In genomic region chr3:155497930-155498647, GRCh38 we compare ENCODE assay signal across 13 cellular contexts.
A peak's percentile ranks its signal among the peaks of the same experiment; 100 is the strongest.
DNase-seq lines count a peak whose midpoint lies in the region; ATAC-seq and TF ChIP-seq lines count a peak whose summit lies in the region.
"Had no signal": no experiment of that assay in that cellular context is flagged by ENCODE, and none has a peak within 500 bp of the region (broad histone marks: within the 10 kb centered on the region; RNA-seq: fewer than 3 reads in every experiment).

No MANE protein-coding gene starts in this region.

- no peak for ATAC-seq in WTC11
- no peak for ATAC-seq in GM19463 (IDR thresholded peaks at IDR 0.05; ENCODE audit: unreplicated experiment)
- no peak for ATAC-seq in GM18505 (IDR thresholded peaks at IDR 0.05; ENCODE audit: unreplicated experiment)

- no peaks in the 10 kb centered on the region for H3K27me3 ChIP-seq in colonic mucosa
- H3K27me3 ChIP-seq: BLaER1, dorsolateral prefrontal cortex had no signal

- no peak for TF ChIP-seq POLR2A in GM18505 (IDR thresholded peaks at IDR 0.05; ENCODE audit: borderline replicate concordance, extremely low read depth, insufficient read depth, insufficient read length)

- peak overlapping the region; percentile 29; the same call in 1 of the 2 replicates for H3K27ac Mint-ChIP-seq in WTC11
- H3K27ac Mint-ChIP-seq: mesothelial cell of epicardium had no signal

- intact Hi-C loops in colonic mucosa (cut with DNase I), result no loop called here

- H3K36me3 Mint-ChIP-seq in WTC11, result peaks cover 10% of the 10 kb centered on the region
- H3K36me3 Mint-ChIP-seq: mesothelial cell of epicardium had no signal

- CTCF ChIA-PET in AG04449 (lab: Yijun Ruan, JAX) (no interaction called here), WTC11 (lab: Charles Lee) (no interaction called here)

- TF ChIP-seq CTCF in AG04449 (IDR thresholded peaks at IDR 0.05; ENCODE audit: insufficient read depth, low read length, missing control alignments), result no peak
- no peak for TF ChIP-seq CTCF in HFF-Myc (IDR thresholded peaks at IDR 0.05; ENCODE audit: low read depth, low read length, missing control alignments)
- no peak for TF ChIP-seq CTCF in WTC11 (IDR thresholded peaks at IDR 0.05)
- no peak for TF ChIP-seq CTCF in colonic mucosa (IDR thresholded peaks at IDR 0.05)

- H3K4me3 ChIP-seq in AG04449 (ENCODE audit: low read depth, low read length) (no peak overlapping the region), HFF-Myc (replicated peaks; ENCODE audit: low read depth, low read length) (no peak overlapping the region), colonic mucosa (no peak overlapping the region)
- H3K4me3 ChIP-seq: BLaER1, dorsolateral prefrontal cortex had no signal

- no peaks in the 10 kb centered on the region for H3K36me3 ChIP-seq in colonic mucosa
- H3K36me3 ChIP-seq: BLaER1 had no signal

- H3K9ac ChIP-seq in colonic mucosa (ENCODE audit: low read depth in 2 of 2, low read length in 2 of 2), result no peak overlapping the region
- H3K9ac ChIP-seq: BLaER1 had no signal

- DNase-seq in AG04449 (ENCODE audit: low read depth, low spot score) (peak; percentile 50), HFF-Myc (ENCODE audit: extremely low read depth, low read depth) (peak; percentile 41), WTC11 (ENCODE audit: low spot score) (no peak), fibroblast of the conjunctiva (ENCODE audit: low read depth) (peak; percentile 72), colonic mucosa (no peak)
- no peak for DNase-seq in activated naive CD4-positive, alpha-beta T cell (lab: John Stamatoyannopoulos, UW)
- DNase-seq: activated gamma-delta T cell, dorsolateral prefrontal cortex, NCI-H510A had no signal

- no peaks in the 10 kb centered on the region for H3K9me3 Mint-ChIP-seq in WTC11
- H3K9me3 Mint-ChIP-seq: mesothelial cell of epicardium had no signal

- H3K4me3 Mint-ChIP-seq in WTC11, result no peak overlapping the region
- H3K4me3 Mint-ChIP-seq: mesothelial cell of epicardium had no signal

- POLR2A ChIA-PET in AG04449 (lab: Yijun Ruan, JAX) (no interaction called here), WTC11 (lab: Charles Lee) (no interaction called here)

- no peaks in the 10 kb centered on the region for H3K9me3 ChIP-seq in colonic mucosa
- H3K9me3 ChIP-seq: BLaER1 had no signal

- peaks cover 6% of the 10 kb centered on the region; the same call in 1 of the 2 replicates for H3K4me1 Mint-ChIP-seq in WTC11
- H3K4me1 Mint-ChIP-seq: mesothelial cell of epicardium had no signal

- H3K4me1 ChIP-seq in colonic mucosa, result no peaks in the 10 kb centered on the region

- no peak overlapping the region for H3K27ac ChIP-seq in colonic mucosa
- H3K27ac ChIP-seq: BLaER1, dorsolateral prefrontal cortex had no signal

- no peaks in the 10 kb centered on the region for H3K27me3 Mint-ChIP-seq in WTC11 (ENCODE audit: low read depth)

TF ChIP-seq in WTC11, 78 proteins besides CTCF, POLR2A, EP300 and RAD21:
- TF ChIP-seq GRHL2 (CRISPR knock-in tag; IDR thresholded peaks at IDR 0.05; ENCODE audit: insufficient replicate concordance, severe bottlenecking), result no peak

Comparison
In these comparisons a context has a peak if more than half of its experiments do, and no peak if none do; other contexts are left out.
1. DNase-seq: peak in AG04449 (single experiment), HFF-Myc (single experiment) and fibroblast of the conjunctiva (single experiment); none in WTC11 (single experiment), colonic mucosa (single experiment) and activated naive CD4-positive, alpha-beta T cell (0 of 4).